ENCODE assay signal across 16 cellular contexts in the genomic region with DNA sequence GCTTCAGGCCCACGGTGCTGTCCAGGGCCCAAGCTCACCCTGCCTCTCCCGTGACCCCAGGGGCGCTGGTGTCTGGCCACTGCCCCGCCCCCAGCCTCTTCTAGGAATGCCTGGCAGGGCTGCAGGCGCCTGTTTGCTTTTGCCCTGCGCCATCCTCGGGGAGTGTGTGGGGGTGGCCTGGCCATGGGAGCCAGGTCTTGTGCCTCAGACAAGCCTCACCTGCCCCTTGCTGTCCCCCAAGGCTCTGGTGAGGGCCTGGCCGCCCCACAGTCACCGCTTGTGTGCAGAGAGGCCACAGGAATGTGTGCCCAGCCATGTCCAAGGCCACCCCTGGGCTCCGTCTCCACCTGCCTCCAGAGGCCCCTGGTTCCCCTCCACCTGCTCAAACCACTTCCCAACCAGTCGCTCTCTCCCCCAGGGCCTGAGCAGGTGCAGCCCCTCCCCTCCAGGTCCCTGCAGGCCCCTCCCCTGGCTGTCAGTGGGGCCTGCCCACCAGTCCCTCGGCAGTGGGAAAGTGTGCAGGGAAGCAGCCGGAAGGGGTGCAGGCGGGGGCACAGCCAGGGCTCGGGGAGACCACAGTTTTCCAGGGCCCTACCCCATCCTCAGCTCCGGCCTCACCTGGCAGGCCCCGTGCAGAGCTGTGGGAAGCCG. TPM values are rescaled to one million over a fixed set of nuclear protein-coding genes. Genes with fewer than 3 reads are reported as not detected.
A peak's percentile ranks its signal among the peaks of the same experiment; 100 is the strongest.
DNase-seq lines count a peak whose midpoint lies in the region; ATAC-seq, FAIRE-seq and TF ChIP-seq lines count a peak whose summit lies in the region.
"Had no signal": no experiment of that assay in that cellular context is flagged by ENCODE, and none has a peak within 500 bp of the region (broad histone marks: within the 10 kb centered on the region; RNA-seq: fewer than 3 reads in every experiment).

No MANE protein-coding gene starts in this region.

- no TSS peak for BruUV-seq in IMR-90 (replicated peaks; lab: Mats Ljungman, UMichigan)

- H3K23ac ChIP-seq in IMR-90 (ENCODE audit: low read depth, low read length): no peak overlapping the region

- H3K4me3 ChIP-seq in IMR-90 (ENCODE audit: insufficient read depth, low read depth, low read length): no peak overlapping the region
- H3K4me3 ChIP-seq in pancreas: peak overlapping the region in 2 of 4 donors; percentile 26 to 45
- H3K4me3 ChIP-seq: cardiac muscle cell had no signal

- no peaks in the 10 kb centered on the region for H3K27me3 ChIP-seq in IMR-90 (ENCODE audit: control insufficient read depth, insufficient read depth, low read length)
- no peaks in the 10 kb centered on the region for H3K27me3 ChIP-seq in pancreas
- H3K27me3 ChIP-seq: cardiac muscle cell had no signal

- no peaks in the 10 kb centered on the region for H4K20me1 ChIP-seq in IMR-90 (ENCODE audit: insufficient read depth, low read length)

- H3K4me1 ChIP-seq in IMR-90 (ENCODE audit: control insufficient read depth, insufficient read depth, low read length) (no peaks in the 10 kb centered on the region), pancreas (peaks cover 9 to 17% (median 16%) of the 10 kb centered on the region in 3 donors)

- H4K91ac ChIP-seq in IMR-90 (ENCODE audit: insufficient read depth, low read depth, low read length): no peak overlapping the region

- TF ChIP-seq RAD21 in IMR-90 (IDR thresholded peaks at IDR 0.05; ENCODE audit: low read length): no peak

- H2AK9ac ChIP-seq in IMR-90 (replicated peaks; ENCODE audit: low read depth, low read length, poor library complexity): peak overlapping the region; percentile 28

- H2AFZ ChIP-seq in IMR-90 (replicated peaks; ENCODE audit: low read length, poor library complexity): no peak overlapping the region

- FAIRE-seq in pancreas (lab: Jason Lieb, UNC): no peak
- FAIRE-seq: A204.1, G401.6 had no signal

- H3K9ac ChIP-seq in IMR-90 (ENCODE audit: low read depth, low read length): no peak overlapping the region

- CTCF ChIA-PET in IMR-90 (lab: Yijun Ruan, JAX): no interaction called here

- no peak overlapping the region for H4K5ac ChIP-seq in IMR-90 (ENCODE audit: low read depth, low read length)

- H2BK15ac ChIP-seq in IMR-90 (ENCODE audit: low read depth, low read length): no peak overlapping the region

- ATAC-seq in IMR-90 (ENCODE audit: low read depth) (no peak; the same call in 1 of the 2 replicates), pancreas (peak; percentile 51 to 76 (median 72)), HG03439 (IDR thresholded peaks at IDR 0.05; ENCODE audit: unreplicated experiment) (no peak)

- H3K18ac ChIP-seq in IMR-90 (ENCODE audit: low read depth, low read length): no peak overlapping the region

- H2BK120ac ChIP-seq in IMR-90 (ENCODE audit: low read depth, low read length): no peak overlapping the region

- H3K4ac ChIP-seq in IMR-90 (ENCODE audit: low read depth, low read length): no peak overlapping the region

- H3K9me3 ChIP-seq in IMR-90 (ENCODE audit: control insufficient read depth, insufficient read depth, low read length) (peaks cover 5% of the 10 kb centered on the region; the same call in 1 of the 2 replicates), pancreas (no peaks in the 10 kb centered on the region)

- no peak overlapping the region for H3K27ac ChIP-seq in IMR-90 (ENCODE audit: insufficient read depth, low read length)
- peak overlapping the region; percentile 53 to 78 (median 66) for H3K27ac ChIP-seq in pancreas
- H3K27ac ChIP-seq: cardiac muscle cell had no signal

- WGBS in IMR-90 (ENCODE audit: extremely low coverage in 2 of 2, insufficient read length in 1 of 2), 2 experiments: 93% methylated on average over 5 of the region's 18 CpGs; no CpG with 5 or more reads in 1 of the 2 experiments
- WGBS in pancreas, 2 donors: 15 to 32% methylated on average over 10 to 18 of the region's 18 CpGs

- no peak overlapping the region for H2AK5ac ChIP-seq in IMR-90 (ENCODE audit: low read depth, low read length)

- peaks cover 16% of the 10 kb centered on the region for H3K36me3 ChIP-seq in IMR-90 (ENCODE audit: control insufficient read depth, insufficient read depth, low read length)
- no peaks in the 10 kb centered on the region for H3K36me3 ChIP-seq in pancreas
- H3K36me3 ChIP-seq: cardiac muscle cell had no signal

- POLR2A ChIA-PET in IMR-90 (lab: Charles Lee; ENCODE audit: unreplicated experiment): no interaction called here

- peak; percentile 50 for DNase-seq in NCI-H146 (lab: John Stamatoyannopoulos, UW)
- DNase-seq in NCI-H146 treated with DMSO at 0.1 percent for 48 hours (lab: John Stamatoyannopoulos, UW; ENCODE audit: unreplicated experiment): no peak
- no peak for DNase-seq in IMR-90
- DNase-seq in islet precursor cell: peak; percentile 52
- DNase-seq in pancreas: peak; percentile 33 to 87 (median 62)
- no peak for DNase-seq in ureter (ENCODE audit: low spot score)
- no peak for DNase-seq in AML-193 (lab: John Stamatoyannopoulos, UW)
- DNase-seq: activated naive CD8-positive, alpha-beta T cell treated with anti-CD3 and anti-CD28 coated beads for 36 hours; CD4-positive, alpha-beta T cell; NK-92 treated with Interleukin-12 subunit alpha and Interleukin-12 subunit beta, amount 100 ng/mL, for 24 hours; occipital lobe; T-helper 2 cell had no signal

- H3K56ac ChIP-seq in IMR-90 (ENCODE audit: extremely low read depth, insufficient read depth, low read length): no peak overlapping the region

- no peak overlapping the region for H3K14ac ChIP-seq in IMR-90 (replicated peaks; ENCODE audit: low read depth, low read length)

- intact Hi-C loops in IMR-90 (cut with micrococcal nuclease): no loop called here
- intact Hi-C loops in pancreas (cut with DNase I): no loop called here

- no peak for TF ChIP-seq POLR2A in IMR-90 (IDR thresholded peaks at IDR 0.05; ENCODE audit: low read depth, low read length)

- 0 out of 2 replicates have a peak, but pooled peaks cover 2% of the 10 kb centered on the region for H3K9me1 ChIP-seq in IMR-90 (ENCODE audit: insufficient read depth, low read length)

- no peak overlapping the region for H3K4me2 ChIP-seq in IMR-90 (ENCODE audit: low read depth, low read length)

- dilution Hi-C loops in IMR-90 (cut with HindIII; ENCODE audit: low sequenced_read_pairs, unreplicated experiment): no loop called here

- no peak for TF ChIP-seq CTCF in IMR-90 (conservative IDR thresholded peaks at IDR 0.05; ENCODE audit: low read depth, low read length)
- no peak for TF ChIP-seq CTCF in pancreas (IDR thresholded peaks at IDR 0.05)

- H3K79me1 ChIP-seq in IMR-90 (ENCODE audit: low read depth in 1 of 2, low read length in 2 of 2): no peaks in the 10 kb centered on the region

- no peak overlapping the region for H2BK20ac ChIP-seq in IMR-90 (ENCODE audit: low read depth, low read length)

- no peak overlapping the region for H2BK5ac ChIP-seq in IMR-90 (ENCODE audit: low read depth, low read length, poor library complexity, severe bottlenecking)

- in situ Hi-C loops in IMR-90 (cut with MboI; ENCODE audit: low sequenced_read_pairs): no loop called here

- H4K8ac ChIP-seq in IMR-90 (ENCODE audit: low read depth in 2 of 2, low read length in 2 of 2): no peak overlapping the region

TF ChIP-seq in IMR-90, 13 proteins besides CTCF, POLR2A, EP300 and RAD21 (continues in another document):
- TF ChIP-seq, protein P1, sequence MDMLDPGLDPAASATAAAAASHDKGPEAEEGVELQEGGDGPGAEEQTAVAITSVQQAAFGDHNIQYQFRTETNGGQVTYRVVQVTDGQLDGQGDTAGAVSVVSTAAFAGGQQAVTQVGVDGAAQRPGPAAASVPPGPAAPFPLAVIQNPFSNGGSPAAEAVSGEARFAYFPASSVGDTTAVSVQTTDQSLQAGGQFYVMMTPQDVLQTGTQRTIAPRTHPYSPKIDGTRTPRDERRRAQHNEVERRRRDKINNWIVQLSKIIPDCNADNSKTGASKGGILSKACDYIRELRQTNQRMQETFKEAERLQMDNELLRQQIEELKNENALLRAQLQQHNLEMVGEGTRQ (IDR thresholded peaks at IDR 0.05; ENCODE audit: low read depth, low read length): no peak
- TF ChIP-seq MAFK (IDR thresholded peaks at IDR 0.05; ENCODE audit: low read depth, low read length): no peak
- no peak for TF ChIP-seq CEBPB (IDR thresholded peaks at IDR 0.05; ENCODE audit: low read depth, low read length)
- TF ChIP-seq NFE2L2 (IDR thresholded peaks at IDR 0.05; ENCODE audit: low read depth, low read length): no peak
- TF ChIP-seq RFX5 (IDR thresholded peaks at IDR 0.05; ENCODE audit: low read depth, low read length): no peak
- no peak for TF ChIP-seq RCOR1 (IDR thresholded peaks at IDR 0.05; ENCODE audit: insufficient replicate concordance, low read length)

RNA-seq across cellular contexts. Expression of gene IGFALS, which starts 0.8 kb away (rescaled TPM):
- total RNA-seq in IMR-90 (2012; rRNA removed) (not detected in 2 replicates), pancreas (1 to 10 TPM; 1.0 to 3.8 (median 2.3) TPM), ureter (not detected)
- polyA plus RNA-seq in IMR-90 (2012; rRNA removed) (not detected in 2 replicates), pancreas (1 to 10 TPM; 4.4 to 8.2 TPM)
- polyA plus RNA-seq in IMR-90 (2012; cell fraction: cytosol; rRNA removed): 0.03 TPM in 1 of 2 replicates, not detected in the other
- 0.09 and 0.25 TPM in 2 replicates for polyA plus RNA-seq in IMR-90 (2012; cell fraction: nucleus; rRNA removed; ENCODE audit: low replicate concordance)
- total RNA-seq: activated naive CD8-positive, alpha-beta T cell treated with anti-CD3 and anti-CD28 coated beads for 36 hours; occipital lobe had no signal

RNA-seq across cellular contexts. Expression of gene NUBP2, which starts 11.6 kb away (rescaled TPM):
- total RNA-seq in IMR-90 (2012; rRNA removed) (51.1 and 131 TPM in 2 replicates), pancreas (10 to 100 TPM; 20.4 to 42.5 (median 25.6) TPM), ureter (48.9 TPM)
- polyA plus RNA-seq in IMR-90 (2012; rRNA removed) (62.6 and 75.9 TPM in 2 replicates), pancreas (10 to 100 TPM; 55.7 to 58.8 TPM)
- 64.6 and 131 TPM in 2 replicates for polyA plus RNA-seq in IMR-90 (2012; cell fraction: cytosol; rRNA removed)
- 50.7 and 143 TPM in 2 replicates for polyA plus RNA-seq in IMR-90 (2012; cell fraction: nucleus; rRNA removed; ENCODE audit: low replicate concordance)

RNA-seq across cellular contexts. Expression of gene SPSB3, which starts 12.0 kb away (rescaled TPM):
- total RNA-seq in IMR-90 (2012; rRNA removed) (9.1 and 10.6 TPM in 2 replicates), pancreas (10 to 100 TPM; 19.2 to 41.3 (median 37.2) TPM), ureter (39.2 TPM)
- polyA plus RNA-seq in IMR-90 (2012; rRNA removed) (30.8 and 34.0 TPM in 2 replicates), pancreas (100 to 1,000 TPM; 161 to 223 TPM)
- 24.8 and 37.1 TPM in 2 replicates for polyA plus RNA-seq in IMR-90 (2012; cell fraction: cytosol; rRNA removed)
- 165 and 400 TPM in 2 replicates for polyA plus RNA-seq in IMR-90 (2012; cell fraction: nucleus; rRNA removed; ENCODE audit: low replicate concordance)

RNA-seq across cellular contexts. Expression of gene MRPS34, which starts 21.4 kb away (rescaled TPM):
- total RNA-seq in IMR-90 (2012; rRNA removed) (68.5 and 73.3 TPM in 2 replicates), pancreas (10 to 100 TPM; 42.4 to 74.5 (median 54.7) TPM), ureter (78.6 TPM)
- polyA plus RNA-seq in IMR-90 (2012; rRNA removed) (80.4 and 87.2 TPM in 2 replicates), pancreas (10 to 100 TPM; 76.0 to 84.1 TPM)
- polyA plus RNA-seq in IMR-90 (2012; cell fraction: cytosol; rRNA removed): 85.4 and 140 TPM in 2 replicates
- polyA plus RNA-seq in IMR-90 (2012; cell fraction: nucleus; rRNA removed; ENCODE audit: low replicate concordance): 69.2 and 93.1 TPM in 2 replicates

RNA-seq across cellular contexts. Expression of gene EME2, which starts 21.7 kb away (rescaled TPM):
- total RNA-seq in IMR-90 (2012; rRNA removed) (1.3 and 1.4 TPM in 2 replicates), pancreas (1 to 10 TPM; 4.7 to 10.0 (median 6.8) TPM), ureter (49.7 TPM)
- polyA plus RNA-seq in IMR-90 (2012; rRNA removed) (9.6 and 11.1 TPM in 2 replicates), pancreas (10 to 100 TPM; 18.4 to 37.9 TPM)
- polyA plus RNA-seq in IMR-90 (2012; cell fraction: cytosol; rRNA removed): 2.9 and 4.0 TPM in 2 replicates
- polyA plus RNA-seq in IMR-90 (2012; cell fraction: nucleus; rRNA removed; ENCODE audit: low replicate concordance): 68.1 and 156 TPM in 2 replicates

Comparison
In these comparisons a context has a peak if more than half of its experiments do, and no peak if none do; other contexts are left out.
1. DNase-seq: peak in NCI-H146 (single experiment), islet precursor cell (single experiment) and pancreas (6 of 6); none in NCI-H146 treated with DMSO at 0.1 percent for 48 hours (single experiment), IMR-90 (single experiment), ureter (single experiment) and AML-193 (0 of 2).
2. ATAC-seq: peak in pancreas (4 of 4); none in IMR-90 (single experiment) and HG03439 (single experiment).